2 cellular contexts compared by ENCODE assay signal in the genomic region with DNA sequence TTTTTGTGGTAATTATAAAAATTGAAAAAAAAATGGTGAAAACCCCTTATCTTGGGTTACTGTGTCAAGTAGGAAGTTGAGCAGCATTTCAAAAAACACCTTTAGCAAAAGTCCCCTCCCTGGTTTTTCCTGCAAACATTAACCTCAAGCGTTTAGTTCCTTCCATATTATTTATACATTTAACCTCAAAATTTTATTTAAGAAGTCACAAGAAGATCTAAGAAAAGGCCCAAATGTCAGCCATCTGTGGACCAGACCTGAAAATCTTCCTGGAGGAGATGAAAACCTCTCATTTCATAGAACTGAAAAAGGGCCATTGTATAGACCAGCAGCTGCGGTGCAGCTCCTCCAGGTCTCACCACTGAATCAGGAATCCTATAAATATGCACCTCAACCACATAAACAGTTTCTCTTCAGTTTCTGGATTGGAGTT.
TF ChIP-seq lines count a peak whose summit lies in the region.

No MANE protein-coding gene starts in this region.

TF ChIP-seq in WTC11, 78 proteins besides CTCF, POLR2A, EP300 and RAD21:
- TF ChIP-seq ZSCAN18 (CRISPR knock-in tag; IDR thresholded peaks at IDR 0.05) (no peak), ELF4 (CRISPR knock-in tag; IDR thresholded peaks at IDR 0.05; ENCODE audit: low read depth) (no peak), RORB (CRISPR knock-in tag; IDR thresholded peaks at IDR 0.05) (no peak), MAX (CRISPR knock-in tag; IDR thresholded peaks at IDR 0.05) (no peak), ZBTB21 (CRISPR knock-in tag; IDR thresholded peaks at IDR 0.05; ENCODE audit: borderline replicate concordance) (no peak), CREM (CRISPR knock-in tag; IDR thresholded peaks at IDR 0.05) (no peak), ZNF317 (CRISPR knock-in tag; IDR thresholded peaks at IDR 0.05; ENCODE audit: borderline replicate concordance, low read depth) (no peak), EMX1 (CRISPR knock-in tag; IDR thresholded peaks at IDR 0.05) (no peak)

TF ChIP-seq in HepG2, 621 proteins besides CTCF, POLR2A, EP300 and RAD21 (continued from another document):
- TF ChIP-seq, protein P1, sequence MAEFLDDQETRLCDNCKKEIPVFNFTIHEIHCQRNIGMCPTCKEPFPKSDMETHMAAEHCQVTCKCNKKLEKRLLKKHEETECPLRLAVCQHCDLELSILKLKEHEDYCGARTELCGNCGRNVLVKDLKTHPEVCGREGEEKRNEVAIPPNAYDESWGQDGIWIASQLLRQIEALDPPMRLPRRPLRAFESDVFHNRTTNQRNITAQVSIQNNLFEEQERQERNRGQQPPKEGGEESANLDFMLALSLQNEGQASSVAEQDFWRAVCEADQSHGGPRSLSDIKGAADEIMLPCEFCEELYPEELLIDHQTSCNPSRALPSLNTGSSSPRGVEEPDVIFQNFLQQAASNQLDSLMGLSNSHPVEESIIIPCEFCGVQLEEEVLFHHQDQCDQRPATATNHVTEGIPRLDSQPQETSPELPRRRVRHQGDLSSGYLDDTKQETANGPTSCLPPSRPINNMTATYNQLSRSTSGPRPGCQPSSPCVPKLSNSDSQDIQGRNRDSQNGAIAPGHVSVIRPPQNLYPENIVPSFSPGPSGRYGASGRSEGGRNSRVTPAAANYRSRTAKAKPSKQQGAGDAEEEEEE (CRISPR knock-in tag; IDR thresholded peaks at IDR 0.05; ENCODE audit: borderline replicate concordance): no peak
- no peak for TF ChIP-seq KDM3A (CRISPR knock-in tag; IDR thresholded peaks at IDR 0.05; ENCODE audit: low read depth)
- no peak for TF ChIP-seq CSRNP2 (CRISPR knock-in tag; conservative IDR thresholded peaks at IDR 0.05; ENCODE audit: low read depth)
- TF ChIP-seq, protein P2, sequence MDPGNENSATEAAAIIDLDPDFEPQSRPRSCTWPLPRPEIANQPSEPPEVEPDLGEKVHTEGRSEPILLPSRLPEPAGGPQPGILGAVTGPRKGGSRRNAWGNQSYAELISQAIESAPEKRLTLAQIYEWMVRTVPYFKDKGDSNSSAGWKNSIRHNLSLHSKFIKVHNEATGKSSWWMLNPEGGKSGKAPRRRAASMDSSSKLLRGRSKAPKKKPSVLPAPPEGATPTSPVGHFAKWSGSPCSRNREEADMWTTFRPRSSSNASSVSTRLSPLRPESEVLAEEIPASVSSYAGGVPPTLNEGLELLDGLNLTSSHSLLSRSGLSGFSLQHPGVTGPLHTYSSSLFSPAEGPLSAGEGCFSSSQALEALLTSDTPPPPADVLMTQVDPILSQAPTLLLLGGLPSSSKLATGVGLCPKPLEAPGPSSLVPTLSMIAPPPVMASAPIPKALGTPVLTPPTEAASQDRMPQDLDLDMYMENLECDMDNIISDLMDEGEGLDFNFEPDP (CRISPR knock-in tag; conservative IDR thresholded peaks at IDR 0.05): no peak
- no peak for TF ChIP-seq U2AF2 (IDR thresholded peaks at IDR 0.05; ENCODE audit: low read depth, low read length)
- TF ChIP-seq ZNF24 (IDR thresholded peaks at IDR 0.05): no peak
- no peak for TF ChIP-seq HBP1 (CRISPR knock-in tag; IDR thresholded peaks at IDR 0.05; ENCODE audit: low read depth)
- TF ChIP-seq CEBPG (CRISPR knock-in tag; IDR thresholded peaks at IDR 0.05): no peak
- TF ChIP-seq CAMTA2 (CRISPR knock-in tag; IDR thresholded peaks at IDR 0.05; ENCODE audit: borderline replicate concordance): no peak
- TF ChIP-seq ZNF251 (CRISPR knock-in tag; IDR thresholded peaks at IDR 0.05): no peak
- no peak for TF ChIP-seq TBX2 (CRISPR knock-in tag; IDR thresholded peaks at IDR 0.05; ENCODE audit: borderline replicate concordance)
